Comparison of ENCODE assay signal across 8 cellular contexts in the genomic region with DNA sequence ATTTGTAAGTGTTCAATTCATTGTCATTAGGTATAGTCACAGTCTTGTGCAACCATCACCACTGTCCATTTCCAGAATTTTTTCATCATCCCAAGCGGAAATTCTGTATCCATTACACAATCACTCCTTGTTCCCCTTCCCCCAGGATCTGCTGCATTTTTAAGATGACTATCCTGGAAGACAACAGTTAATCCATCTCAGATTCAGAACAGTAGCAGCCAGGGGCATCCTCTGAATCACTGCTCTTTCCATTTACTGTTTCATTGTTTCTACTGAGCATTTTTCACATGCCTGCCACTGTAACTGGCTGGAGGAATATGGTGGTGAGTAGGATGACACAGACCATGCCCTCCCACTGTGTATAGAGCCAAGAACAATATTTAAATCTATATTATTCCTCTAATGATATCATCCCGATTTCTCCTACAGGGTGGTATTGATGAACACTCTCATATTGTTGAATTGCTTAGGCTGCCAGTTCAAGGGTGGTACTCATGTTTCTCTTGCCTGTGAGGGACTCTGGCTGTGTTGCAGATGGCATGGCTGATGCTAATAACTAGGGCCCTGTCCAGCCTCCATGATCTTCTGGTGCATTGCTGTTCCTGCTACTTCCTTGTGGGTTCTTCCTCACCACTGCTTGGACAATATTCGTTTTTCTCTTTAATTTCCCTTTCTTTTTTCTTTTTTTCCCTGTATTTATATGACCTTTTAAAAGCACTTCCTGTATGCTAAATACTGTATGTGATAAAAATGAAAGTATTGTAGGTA. TPM values are rescaled to one million over a fixed set of nuclear protein-coding genes. Genes with fewer than 3 reads are reported as not detected.
DNase-seq lines count a peak whose midpoint lies in the region; ATAC-seq and TF ChIP-seq lines count a peak whose summit lies in the region.

No MANE protein-coding gene starts in this region.

- peaks cover 24 to 38% of the 10 kb centered on the region in 2 donors for H3K4me1 ChIP-seq in thyroid gland

- H3K9me3 Mint-ChIP-seq in activated CD4-positive, alpha-beta T cell treated with anti-CD3 and anti-CD28 coated beads, Interleukin-2, amount 10 ng/mL, durations not matched to agents 7 days and 5 days: no peaks in the 10 kb centered on the region
- H3K9me3 Mint-ChIP-seq in stimulated activated effector memory CD8-positive, alpha-beta T cell treated with anti-CD3 and anti-CD28 coated beads, Interleukin-12 subunit alpha, Interleukin-12 subunit beta, amount 100 ng/mL, for 72 hours: no peaks in the 10 kb centered on the region

- peak; percentile 55 for ATAC-seq in stimulated activated effector memory CD8-positive, alpha-beta T cell treated with anti-CD3 and anti-CD28 coated beads, Interleukin-12 subunit alpha, Interleukin-12 subunit beta, amount 100 ng/mL, for 72 hours

- H3K27ac ChIP-seq in SK-N-MC: peak overlapping the region; percentile 87
- no peak overlapping the region for H3K27ac ChIP-seq in thyroid gland

- peak overlapping the region; percentile 64 for H3K27ac Mint-ChIP-seq in activated CD4-positive, alpha-beta T cell treated with anti-CD3 and anti-CD28 coated beads, Interleukin-2, amount 10 ng/mL, durations not matched to agents 7 days and 5 days
- peak overlapping the region; percentile 93 for H3K27ac Mint-ChIP-seq in stimulated activated effector memory CD8-positive, alpha-beta T cell treated with anti-CD3 and anti-CD28 coated beads, Interleukin-12 subunit alpha, Interleukin-12 subunit beta, amount 100 ng/mL, for 72 hours

- H3K4me1 Mint-ChIP-seq in activated CD4-positive, alpha-beta T cell treated with anti-CD3 and anti-CD28 coated beads, Interleukin-2, amount 10 ng/mL, durations not matched to agents 7 days and 5 days: peaks cover 39% of the 10 kb centered on the region
- peaks cover 41% of the 10 kb centered on the region for H3K4me1 Mint-ChIP-seq in stimulated activated effector memory CD8-positive, alpha-beta T cell treated with anti-CD3 and anti-CD28 coated beads, Interleukin-12 subunit alpha, Interleukin-12 subunit beta, amount 100 ng/mL, for 72 hours

- H3K27me3 Mint-ChIP-seq in activated CD4-positive, alpha-beta T cell treated with anti-CD3 and anti-CD28 coated beads, Interleukin-2, amount 10 ng/mL, durations not matched to agents 7 days and 5 days: no peaks in the 10 kb centered on the region

- peaks cover 7% of the 10 kb centered on the region for H3K36me3 Mint-ChIP-seq in activated CD4-positive, alpha-beta T cell treated with anti-CD3 and anti-CD28 coated beads, Interleukin-2, amount 10 ng/mL, durations not matched to agents 7 days and 5 days (ENCODE audit: low read depth)
- H3K36me3 Mint-ChIP-seq in stimulated activated effector memory CD8-positive, alpha-beta T cell treated with anti-CD3 and anti-CD28 coated beads, Interleukin-12 subunit alpha, Interleukin-12 subunit beta, amount 100 ng/mL, for 72 hours: peaks cover 5% of the 10 kb centered on the region

- H3K9ac ChIP-seq in SK-N-MC (ENCODE audit: insufficient read length): no peak overlapping the region

- DNase-seq in activated CD4-positive, alpha-beta T cell treated with anti-CD3 and anti-CD28 coated beads, Interleukin-2, amount 10 ng/mL, durations not matched to agents 7 days and 5 days: no peak
- DNase-seq in activated CD4-positive, alpha-beta T cell treated with anti-CD3 and anti-CD28 coated beads for 4 hours: no peak
- DNase-seq in SK-N-MC (ENCODE audit: low read depth, low spot score) (no peak), fibroblast of peridontal ligament (ENCODE audit: extremely low read depth) (peak; percentile 93), thyroid gland (no peak), KG1 (lab: John Stamatoyannopoulos, UW) (no peak), NCI-H1417 (lab: John Stamatoyannopoulos, UW) (no peak)
- no peak for DNase-seq in stimulated activated effector memory CD8-positive, alpha-beta T cell treated with anti-CD3 and anti-CD28 coated beads, Interleukin-12 subunit alpha, Interleukin-12 subunit beta, amount 100 ng/mL, for 72 hours (ENCODE audit: low spot score in 2 of 2)

- no peak for TF ChIP-seq POLR2A in thyroid gland (IDR thresholded peaks at IDR 0.05)

- H3K4me3 ChIP-seq in SK-N-MC (peak overlapping the region; percentile 62), thyroid gland (replicated peaks in 1 of 3) (no peak overlapping the region)

- no peak for TF ChIP-seq CTCF in thyroid gland (IDR thresholded peaks at IDR 0.05)

- CTCF ChIA-PET in activated CD4-positive, alpha-beta T cell treated with anti-CD3 and anti-CD28 coated beads, Interleukin-2, amount 10 ng/mL, durations not matched to agents 7 days and 5 days (lab: Charles Lee): no interaction called here

- 80% methylated on average over 3 of the region's 3 CpGs for WGBS in thyroid gland, 2 donors

- H3K9me3 ChIP-seq in SK-N-MC (ENCODE audit: low read depth, low read length) (no peaks in the 10 kb centered on the region), thyroid gland (no peaks in the 10 kb centered on the region)

- intact Hi-C loops in thyroid gland (cut with DNase I): no loop called here

- no peak overlapping the region for H3K4me3 Mint-ChIP-seq in activated CD4-positive, alpha-beta T cell treated with anti-CD3 and anti-CD28 coated beads, Interleukin-2, amount 10 ng/mL, durations not matched to agents 7 days and 5 days
- H3K4me3 Mint-ChIP-seq in stimulated activated effector memory CD8-positive, alpha-beta T cell treated with anti-CD3 and anti-CD28 coated beads, Interleukin-12 subunit alpha, Interleukin-12 subunit beta, amount 100 ng/mL, for 72 hours: no peak overlapping the region

- POLR2A ChIA-PET in activated CD4-positive, alpha-beta T cell treated with anti-CD3 and anti-CD28 coated beads, Interleukin-2, amount 10 ng/mL, durations not matched to agents 7 days and 5 days (lab: Charles Lee): no interaction called here

- H3K27me3 ChIP-seq in thyroid gland: no peaks in the 10 kb centered on the region

- H3K36me3 ChIP-seq in SK-N-MC (ENCODE audit: insufficient read depth, low read length) (no peaks in the 10 kb centered on the region), thyroid gland (no peaks in the 10 kb centered on the region)

RNA-seq across cellular contexts. Expression of a gene that starts 59.0 kb away (rescaled TPM):
- 10 to 100 TPM; 10.9 to 12.6 TPM for total RNA-seq in activated CD4-positive, alpha-beta T cell treated with anti-CD3 and anti-CD28 coated beads, Interleukin-2, amount 10 ng/mL, durations not matched to agents 7 days and 5 days
- 10 to 100 TPM; 15.8 to 23.9 (median 20.9) TPM for total RNA-seq in thyroid gland
